In the genomic region with DNA sequence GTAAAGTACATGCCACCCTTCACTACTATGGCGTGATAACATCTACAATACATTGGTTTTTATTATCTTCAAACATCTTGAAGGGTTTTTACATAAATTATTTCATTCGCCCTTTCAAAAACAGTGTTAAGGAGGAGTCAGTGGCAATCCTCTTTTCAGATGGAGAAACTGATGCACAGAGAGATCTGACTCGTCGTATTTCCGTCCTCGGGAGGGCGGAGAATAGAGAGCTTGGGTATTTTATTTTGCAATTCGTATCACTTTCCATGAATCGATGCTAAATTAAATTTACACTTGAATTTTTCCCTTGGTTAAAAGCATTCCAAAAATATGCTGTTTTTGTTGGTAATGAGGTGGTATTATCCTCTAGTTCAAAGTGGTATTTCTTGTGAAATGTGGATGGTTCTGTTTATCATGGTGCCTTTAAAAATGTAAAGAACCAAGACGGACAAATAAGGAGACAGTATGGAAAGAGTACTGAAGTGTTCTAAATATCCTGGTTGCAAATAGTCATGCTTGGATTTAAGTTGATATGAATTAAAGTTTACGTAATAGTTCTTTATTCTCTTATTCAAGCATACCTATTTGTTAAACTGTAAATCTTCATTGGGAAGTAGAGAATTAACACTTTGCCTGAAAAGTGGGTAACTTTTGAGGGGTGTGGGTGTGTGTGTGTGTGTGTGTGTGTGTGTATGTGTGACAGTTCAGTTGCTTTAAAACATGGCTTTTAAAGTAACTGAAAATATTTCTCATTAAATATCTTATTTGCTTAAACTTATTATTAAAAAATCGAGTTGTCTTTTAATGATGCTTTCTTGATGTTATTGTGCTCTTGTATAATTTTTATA, we compare ENCODE assay signal across 10 cellular contexts. TPM values are rescaled to one million over a fixed set of nuclear protein-coding genes. Genes with fewer than 3 reads are reported as not detected.
A peak's percentile ranks its signal among the peaks of the same experiment; 100 is the strongest.
DNase-seq lines count a peak whose midpoint lies in the region; ATAC-seq and TF ChIP-seq lines count a peak whose summit lies in the region.
"Had no signal": no experiment of that assay in that cellular context is flagged by ENCODE, and none has a peak within 500 bp of the region (broad histone marks: within the 10 kb centered on the region; RNA-seq: fewer than 3 reads in every experiment).

No MANE protein-coding gene starts in this region.

- ATAC-seq in GM21447 (IDR thresholded peaks at IDR 0.05; ENCODE audit: unreplicated experiment) (no peak), esophagus mucosa (no peak), left colon (no peak)

- peak overlapping the region; percentile 93 for H3K4me2 ChIP-seq in BLaER1

- peak overlapping the region; percentile 96 for H3K9ac ChIP-seq in BLaER1

- peak in 1 of 2 experiments; percentile 54 for DNase-seq in HAP-1 (ENCODE audit: low spot score in 2 of 2)
- peak; percentile 59 for DNase-seq in astrocyte of the spinal cord (ENCODE audit: low read depth, low spot score)
- no peak for DNase-seq in mesothelial cell of epicardium (ENCODE audit: low spot score in 2 of 2, unreplicated experiment in 2 of 2)
- no peak for DNase-seq in left colon
- no peak for DNase-seq in GM19240 (ENCODE audit: insufficient read length, low spot score)
- DNase-seq: NCI-H187 treated with DMSO at 0.1 percent for 48 hours had no signal

- peak overlapping the region; percentile 50; the same call in 1 of the 2 replicates for H3K27ac ChIP-seq in BLaER1

- intact Hi-C loops in left colon (cut with DNase I, micrococcal nuclease), result no loop called here

- peaks cover 75% of the 10 kb centered on the region for H3K4me1 Mint-ChIP-seq in mesothelial cell of epicardium

- in situ Hi-C loops in HAP-1 (cut with MboI; ENCODE audit: low sequenced_read_pairs) (no loop called here), astrocyte of the spinal cord (cut with HindIII; ENCODE audit: low sequenced_read_pairs) (no loop called here)

- H3K9me3 Mint-ChIP-seq in mesothelial cell of epicardium, result no peaks in the 10 kb centered on the region
- H3K9me3 Mint-ChIP-seq: T-helper 1 cell treated with Interleukin-12 subunit alpha and Interleukin-12 subunit beta and Interleukin-4 antibody, amounts not matched to agents 30 μg/mL and 1 μg/mL, for 36 hours had no signal

- peaks cover 93% of the 10 kb centered on the region for H4K20me1 ChIP-seq in BLaER1

- H3K4me3 ChIP-seq in BLaER1, result peak overlapping the region; percentile 97
- H3K4me3 ChIP-seq in HAP-1, result peak overlapping the region; percentile 43
- no peak overlapping the region for H3K4me3 ChIP-seq in astrocyte of the spinal cord (ENCODE audit: low read depth, low read length)

- H3K36me3 Mint-ChIP-seq in mesothelial cell of epicardium, result no peaks in the 10 kb centered on the region

- H3K27me3 ChIP-seq in BLaER1 (no peaks in the 10 kb centered on the region), HAP-1 (ENCODE audit: low read depth) (no peaks in the 10 kb centered on the region)

- H3K27me3 Mint-ChIP-seq in mesothelial cell of epicardium (ENCODE audit: low read depth), result no peaks in the 10 kb centered on the region

- TF ChIP-seq CTCF in astrocyte of the spinal cord (IDR thresholded peaks at IDR 0.05; ENCODE audit: low read depth, low read length), result no peak
- TF ChIP-seq CTCF in mesothelial cell of epicardium (IDR thresholded peaks at IDR 0.05; ENCODE audit: unreplicated experiment), result no peak

- H3K36me3 ChIP-seq in BLaER1, result no peaks in the 10 kb centered on the region; the same call in 1 of the 2 replicates
- no peaks in the 10 kb centered on the region; the same call in 1 of the 2 replicates for H3K36me3 ChIP-seq in HAP-1 (replicated peaks)

- H3K27ac Mint-ChIP-seq in mesothelial cell of epicardium, result peak overlapping the region; percentile 40
- H3K27ac Mint-ChIP-seq: T-helper 1 cell treated with Interleukin-12 subunit alpha and Interleukin-12 subunit beta and Interleukin-4 antibody, amounts not matched to agents 30 μg/mL and 1 μg/mL, for 36 hours had no signal

- peak overlapping the region; percentile 1 for H3K4me3 Mint-ChIP-seq in mesothelial cell of epicardium
- H3K4me3 Mint-ChIP-seq: T-helper 1 cell treated with Interleukin-12 subunit alpha and Interleukin-12 subunit beta and Interleukin-4 antibody, amounts not matched to agents 30 μg/mL and 1 μg/mL, for 36 hours had no signal

- peaks cover 67% of the 10 kb centered on the region for H3K4me1 ChIP-seq in BLaER1
- peaks cover 30% of the 10 kb centered on the region for H3K4me1 ChIP-seq in HAP-1

- no peaks in the 10 kb centered on the region for H3K9me3 ChIP-seq in BLaER1
- H3K9me3 ChIP-seq in HAP-1, result no peaks in the 10 kb centered on the region

RNA-seq across cellular contexts. Expression of a gene that starts 5.6 kb away (rescaled TPM):
- 20.4 to 21.2 TPM (median 21.2 TPM) in 3 replicates for total RNA-seq in mesothelial cell of epicardium
- 17.7 TPM for total RNA-seq in esophagus mucosa
- 10 to 100 TPM; 21.4 to 22.9 TPM for total RNA-seq in left colon
